Comparison of ENCODE assay signal across 19 cellular contexts in genomic region chr5:132099905-132100304, GRCh38. TPM values are rescaled to one million over a fixed set of nuclear protein-coding genes. Genes with fewer than 3 reads are reported as not detected.
DNase-seq lines count a peak whose midpoint lies in the region; ATAC-seq, FAIRE-seq and TF ChIP-seq lines count a peak whose summit lies in the region.
"Had no signal": no experiment of that assay in that cellular context is flagged by ENCODE, and none has a peak within 500 bp of the region (broad histone marks: within the 10 kb centered on the region; RNA-seq: fewer than 3 reads in every experiment).

No MANE protein-coding gene starts in this region.

- H3K27ac Mint-ChIP-seq in activated CD4-positive, alpha-beta memory T cell treated with anti-CD3 and anti-CD28 coated beads for 36 hours = peak overlapping the region; percentile 81
- H3K27ac Mint-ChIP-seq in effector memory CD8-positive, alpha-beta T cell = peak overlapping the region; percentile 93 to 96

- no peak overlapping the region for H3K9ac ChIP-seq in BLaER1 treated with 17β-estradiol and CSF1 and Interleukin-3, amounts not matched to agents 10 nM and 100 nM

- H4K20me1 ChIP-seq in BLaER1 treated with 17β-estradiol and CSF1 and Interleukin-3, amounts not matched to agents 10 nM and 100 nM = peaks cover 0 to 46% (median 0%) of the 10 kb centered on the region in 11 experiments; a peak in 3 of 22 replicates

- H3K4me2 ChIP-seq in BLaER1 treated with 17β-estradiol and CSF1 and Interleukin-3, amounts not matched to agents 10 nM and 100 nM = peak overlapping the region in 8 of 11 experiments; percentile 76 to 97 (median 92); a peak in 16 of 22 replicates

- no peak for FAIRE-seq in RCC 7860 (lab: Jason Lieb, UNC)
- FAIRE-seq: D721Med, pancreas had no signal

- POLR2A ChIA-PET in AG04450 (lab: Yijun Ruan, JAX) = no interaction called here
- POLR2A ChIA-PET in activated CD4-positive, alpha-beta memory T cell treated with anti-CD3 and anti-CD28 coated beads for 36 hours (lab: Charles Lee) = interaction anchor here (1.0 to 8.1 kb wide), 5 partner anchors 14 to 26 kb away, joined by 3 to 65 read pairs (median 3); partner anchors contain the start of gene CSF2

- no peaks in the 10 kb centered on the region for H3K36me3 ChIP-seq in BLaER1 treated with 17β-estradiol and CSF1 and Interleukin-3, amounts not matched to agents 10 nM and 100 nM
- H3K36me3 ChIP-seq: ascending aorta, HAP-1, heart left ventricle, pancreas, suprapubic skin had no signal

- H3K9me3 ChIP-seq in AG04450 (ENCODE audit: control insufficient read depth, insufficient read depth, low read length) = peaks cover 4% of the 10 kb centered on the region; the same call in 1 of the 2 replicates
- H3K9me3 ChIP-seq in BLaER1 treated with 17β-estradiol and CSF1 and Interleukin-3, amounts not matched to agents 10 nM and 100 nM (replicated peaks in 1 of 11) = no peaks in the 10 kb centered on the region
- H3K9me3 ChIP-seq: ascending aorta, HAP-1, heart left ventricle, pancreas, suprapubic skin had no signal

- TF ChIP-seq CTCF in AG04450 (IDR thresholded peaks at IDR 0.05; ENCODE audit: low read depth, low read length) (no peak), GM20000 (IDR thresholded peaks at IDR 0.05; ENCODE audit: extremely low read depth, missing control alignments) (no peak)

- intact Hi-C loops in activated CD4-positive, alpha-beta memory T cell treated with anti-CD3 and anti-CD28 coated beads for 36 hours (cut with micrococcal nuclease) = loop anchor here (1.0 to 10.0 kb wide), 13 partner anchors 11 to 845 kb away; partner anchors contain the start of gene RAPGEF6

- H3K27ac ChIP-seq in AG04450 (ENCODE audit: low read depth, low read length) = peak overlapping the region; percentile 11
- peak overlapping the region in 1 of 11 experiments; percentile 13; a peak in 1 of 22 replicates for H3K27ac ChIP-seq in BLaER1 treated with 17β-estradiol and CSF1 and Interleukin-3, amounts not matched to agents 10 nM and 100 nM
- H3K27ac ChIP-seq: ascending aorta, heart left ventricle, pancreas, suprapubic skin had no signal

- DNase-seq in AG04450 (ENCODE audit: low read depth, low spot score) (no peak), RCC 7860 (ENCODE audit: low spot score) (no peak), GM20000 (ENCODE audit: low spot score) (no peak), DMS53 (lab: John Stamatoyannopoulos, UW) (no peak)
- no peak for DNase-seq in activated CD4-positive, alpha-beta memory T cell treated with anti-CD3 and anti-CD28 coated beads for 36 hours
- DNase-seq in effector memory CD8-positive, alpha-beta T cell = no peak
- DNase-seq: AML-193, heart left ventricle, NCI-H526 treated with DMSO at 0.1 percent for 48 hours, pancreas, T-helper 9 cell had no signal

- no peak for ATAC-seq in effector memory CD8-positive, alpha-beta T cell (replicated peaks)
- ATAC-seq: heart left ventricle, pancreas had no signal

- H3K4me1 Mint-ChIP-seq in activated CD4-positive, alpha-beta memory T cell treated with anti-CD3 and anti-CD28 coated beads for 36 hours (ENCODE audit: low read depth) = peaks cover 92% of the 10 kb centered on the region
- H3K4me1 Mint-ChIP-seq in effector memory CD8-positive, alpha-beta T cell (ENCODE audit: low read depth in 2 of 2) = peaks cover 74 to 76% of the 10 kb centered on the region in 2 donors

- no peaks in the 10 kb centered on the region for H3K36me3 Mint-ChIP-seq in activated CD4-positive, alpha-beta memory T cell treated with anti-CD3 and anti-CD28 coated beads for 36 hours
- peaks cover 9% of the 10 kb centered on the region for H3K36me3 Mint-ChIP-seq in effector memory CD8-positive, alpha-beta T cell (ENCODE audit: insufficient read depth)

- no peaks in the 10 kb centered on the region for H3K27me3 Mint-ChIP-seq in activated CD4-positive, alpha-beta memory T cell treated with anti-CD3 and anti-CD28 coated beads for 36 hours
- H3K27me3 Mint-ChIP-seq in effector memory CD8-positive, alpha-beta T cell = no peaks in the 10 kb centered on the region

- peaks cover 47 to 71% (median 69%) of the 10 kb centered on the region in 10 experiments for H3K4me1 ChIP-seq in BLaER1 treated with 17β-estradiol and CSF1 and Interleukin-3, amounts not matched to agents 10 nM and 100 nM
- H3K4me1 ChIP-seq: HAP-1, pancreas had no signal

- H3K9me3 Mint-ChIP-seq in activated CD4-positive, alpha-beta memory T cell treated with anti-CD3 and anti-CD28 coated beads for 36 hours = no peaks in the 10 kb centered on the region
- H3K9me3 Mint-ChIP-seq in effector memory CD8-positive, alpha-beta T cell = no peaks in the 10 kb centered on the region

- no peaks in the 10 kb centered on the region for H3K27me3 ChIP-seq in AG04450 (ENCODE audit: control insufficient read depth, insufficient read depth, low read length)
- peaks cover 0 to 95% (median 0%) of the 10 kb centered on the region in 11 experiments; a peak in 7 of 22 replicates for H3K27me3 ChIP-seq in BLaER1 treated with 17β-estradiol and CSF1 and Interleukin-3, amounts not matched to agents 10 nM and 100 nM
- H3K27me3 ChIP-seq: ascending aorta, heart left ventricle, pancreas, suprapubic skin had no signal

- H3K4me3 Mint-ChIP-seq in activated CD4-positive, alpha-beta memory T cell treated with anti-CD3 and anti-CD28 coated beads for 36 hours = peak overlapping the region; percentile 3
- H3K4me3 Mint-ChIP-seq in effector memory CD8-positive, alpha-beta T cell = peak overlapping the region; percentile 35 to 79

- CTCF ChIA-PET in AG04450 (lab: Charles Lee) = no interaction called here
- CTCF ChIA-PET in activated CD4-positive, alpha-beta memory T cell treated with anti-CD3 and anti-CD28 coated beads for 36 hours (lab: Charles Lee) = interaction anchor here (1.0 kb wide), 1 partner anchor 25 kb away, joined by 5 read pairs; no protein-coding TSS in a partner anchor

- no peak overlapping the region for H3K4me3 ChIP-seq in AG04450 (ENCODE audit: low read depth, low read length)
- no peak overlapping the region for H3K4me3 ChIP-seq in BLaER1 treated with 17β-estradiol and CSF1 and Interleukin-3, amounts not matched to agents 10 nM and 100 nM
- H3K4me3 ChIP-seq: ascending aorta, HAP-1, heart left ventricle, lung, pancreas, suprapubic skin had no signal

RNA-seq across cellular contexts. Expression of gene CSF2, which starts 26.3 kb away (rescaled TPM):
- polyA plus RNA-seq in AG04450 (2011; rRNA removed) = not detected in 2 replicates
- not detected in 2 replicates for polyA minus RNA-seq in AG04450 (2011; rRNA and poly(A)+ RNA removed)
- total RNA-seq in activated CD4-positive, alpha-beta memory T cell treated with anti-CD3 and anti-CD28 coated beads for 36 hours = 100 to 1,000 TPM; 125 to 128 TPM
- total RNA-seq: ascending aorta, cerebellum, G401, suprapubic skin had no signal
- polyA plus RNA-seq: heart left ventricle, pancreas had no signal

RNA-seq across cellular contexts. Expression of gene IL3, which starts 39.5 kb away (rescaled TPM):
- polyA plus RNA-seq in AG04450 (2011; rRNA removed) = not detected in 2 replicates
- not detected in 2 replicates for polyA minus RNA-seq in AG04450 (2011; rRNA and poly(A)+ RNA removed)
- 10 to 100 TPM; 23.1 to 23.3 TPM for total RNA-seq in activated CD4-positive, alpha-beta memory T cell treated with anti-CD3 and anti-CD28 coated beads for 36 hours
- total RNA-seq: ascending aorta, cerebellum, G401, heart left ventricle, lung, pancreas, suprapubic skin had no signal
- polyA plus RNA-seq: heart left ventricle, lung, pancreas had no signal
